8 cellular contexts compared by ENCODE assay signal in genomic region chr1:225881081-225882007, GRCh38. TPM values are rescaled to one million over a fixed set of nuclear protein-coding genes. Genes with fewer than 3 reads are reported as not detected.
DNase-seq lines count a peak whose midpoint lies in the region; ATAC-seq and TF ChIP-seq lines count a peak whose summit lies in the region.

No MANE protein-coding gene starts in this region.

- DNase-seq in GM10248 (ENCODE audit: extremely low spot score) (peak; percentile 61), mesenchymal stem cell (peak; percentile 50), G401 (ENCODE audit: low spot score) (no peak)
- DNase-seq in activated CD4-positive, CD25-positive, alpha-beta regulatory T cell treated with anti-CD3 and anti-CD28 coated beads, Interleukin-2, amount 50 U/mL, for 72 hours = peak; percentile 50
- DNase-seq in effector memory CD4-positive, alpha-beta T cell = peak in 1 of 3 donors; percentile 35

- TF ChIP-seq CTCF in GM10248 (IDR thresholded peaks at IDR 0.05; ENCODE audit: control extremely low read depth, extremely low read depth, low read depth, missing control alignments) = no peak

- peak overlapping the region in 1 of 2 experiments; percentile 86 for H3K4ac ChIP-seq in mesenchymal stem cell (ENCODE audit: low read depth in 1 of 2, low read length in 2 of 2)

- in situ Hi-C loops in G401 (cut with HindIII; ENCODE audit: low sequenced_read_pairs) = no loop called here

- peaks cover 25% of the 10 kb centered on the region for H3K79me1 ChIP-seq in mesenchymal stem cell (replicated peaks; ENCODE audit: low read length, poor library complexity, severe bottlenecking)

- peak; percentile 32 for ATAC-seq in HG03460 (IDR thresholded peaks at IDR 0.05; ENCODE audit: unreplicated experiment)
- ATAC-seq in GM18517 (IDR thresholded peaks at IDR 0.05; ENCODE audit: unreplicated experiment) = no peak

- no peak overlapping the region for H3K23ac ChIP-seq in mesenchymal stem cell (ENCODE audit: low read length in 2 of 2)

- H2AFZ ChIP-seq in mesenchymal stem cell (ENCODE audit: low read depth, low read length) = peak overlapping the region; percentile 89

- peaks cover 52% of the 10 kb centered on the region for H3K4me1 ChIP-seq in effector memory CD4-positive, alpha-beta T cell (ENCODE audit: control insufficient read depth, insufficient read depth, low read length, poor library complexity, severe bottlenecking)
- H3K4me1 ChIP-seq in mesenchymal stem cell (ENCODE audit: control insufficient read depth, insufficient read depth, low read depth, low read length) = peaks cover 16% of the 10 kb centered on the region
- peaks cover 48% of the 10 kb centered on the region for H3K4me1 ChIP-seq in stomach smooth muscle (ENCODE audit: control insufficient read depth, insufficient read depth, low read length)

- H2AK5ac ChIP-seq in mesenchymal stem cell (ENCODE audit: low read length, severe bottlenecking) = no peak overlapping the region

- WGBS in mesenchymal stem cell = 9% methylated on average over 24 of the region's 28 CpGs

- H3K4me3 ChIP-seq in effector memory CD4-positive, alpha-beta T cell (ENCODE audit: insufficient read depth, low read depth, low read length, poor library complexity, severe bottlenecking) = peak overlapping the region; percentile 93
- H3K4me3 ChIP-seq in mesenchymal stem cell (ENCODE audit: insufficient read depth in 1 of 2, low read depth in 1 of 2, low read length in 2 of 2) (peak overlapping the region; percentile 69 to 96), stomach smooth muscle (ENCODE audit: low read length in 2 of 2) (peak overlapping the region; percentile 94)

- H3K27ac ChIP-seq in effector memory CD4-positive, alpha-beta T cell (ENCODE audit: insufficient read depth, low read length, poor library complexity, severe bottlenecking) = peak overlapping the region; percentile 87
- H3K27ac ChIP-seq in mesenchymal stem cell (ENCODE audit: low read length, poor library complexity, severe bottlenecking) = no peak overlapping the region
- peak overlapping the region; percentile 64 for H3K27ac ChIP-seq in stomach smooth muscle (ENCODE audit: low read length)

- peak overlapping the region; percentile 30 for H4K8ac ChIP-seq in mesenchymal stem cell (ENCODE audit: low read length)

- peak overlapping the region in 1 of 2 experiments; percentile 73 for H3K14ac ChIP-seq in mesenchymal stem cell (ENCODE audit: low read length in 2 of 2)

- CTCF ChIA-PET in GM10248 (lab: Yijun Ruan, JAX) = interaction anchor here (1.0 to 4.6 kb wide), 11 partner anchors 8 to 413 kb away, joined by 3 to 34 read pairs (median 4); partner anchors contain the start of gene LEFTY1

- no peak overlapping the region for H2BK5ac ChIP-seq in mesenchymal stem cell (ENCODE audit: low read depth, low read length, poor library complexity, severe bottlenecking)

- POLR2A ChIA-PET in GM10248 (lab: Yijun Ruan, JAX) = no interaction called here

- peak overlapping the region in 1 of 2 experiments; percentile 75 for H3K18ac ChIP-seq in mesenchymal stem cell (ENCODE audit: low read depth in 1 of 2, low read length in 2 of 2)

- no peaks in the 10 kb centered on the region for H3K27me3 ChIP-seq in effector memory CD4-positive, alpha-beta T cell (replicated peaks; ENCODE audit: control insufficient read depth, insufficient read depth, low read length, poor library complexity, severe bottlenecking)
- H3K27me3 ChIP-seq in mesenchymal stem cell (ENCODE audit: control insufficient read depth in 1 of 2, insufficient read depth in 1 of 2, low read length in 2 of 2) (no peaks in the 10 kb centered on the region), stomach smooth muscle (ENCODE audit: control insufficient read depth in 1 of 2, insufficient read depth in 2 of 2, low read length in 2 of 2) (no peaks in the 10 kb centered on the region)

- peak overlapping the region; percentile 11 for H2BK120ac ChIP-seq in mesenchymal stem cell (ENCODE audit: low read depth, low read length)

- peak overlapping the region in 1 of 2 experiments; percentile 65 for H2BK12ac ChIP-seq in mesenchymal stem cell (ENCODE audit: low read length in 2 of 2)

- H3K9ac ChIP-seq in mesenchymal stem cell (ENCODE audit: low read length) (peak overlapping the region; percentile 95), stomach smooth muscle (ENCODE audit: low read length in 2 of 2) (peak overlapping the region; percentile 77 to 83)

- no peak overlapping the region for H4K91ac ChIP-seq in mesenchymal stem cell (ENCODE audit: low read length)

- H3K9me3 ChIP-seq in effector memory CD4-positive, alpha-beta T cell (ENCODE audit: control insufficient read depth, low read length) = no peaks in the 10 kb centered on the region
- no peaks in the 10 kb centered on the region for H3K9me3 ChIP-seq in mesenchymal stem cell (ENCODE audit: control insufficient read depth, low read length)
- no peaks in the 10 kb centered on the region for H3K9me3 ChIP-seq in stomach smooth muscle (ENCODE audit: control insufficient read depth in 2 of 2, low read length in 2 of 2)

- peak overlapping the region; percentile 66 for H3K4me2 ChIP-seq in mesenchymal stem cell (ENCODE audit: low read length, poor library complexity, severe bottlenecking)

- peak overlapping the region; percentile 50 for H2BK15ac ChIP-seq in mesenchymal stem cell (ENCODE audit: low read depth, poor library complexity, severe bottlenecking)

- peaks cover 21% of the 10 kb centered on the region for H3K36me3 ChIP-seq in effector memory CD4-positive, alpha-beta T cell (ENCODE audit: control insufficient read depth, insufficient read depth, low read length)
- H3K36me3 ChIP-seq in mesenchymal stem cell (ENCODE audit: control insufficient read depth in 1 of 2, insufficient read depth in 2 of 2, low read depth in 1 of 2, low read length in 2 of 2) = peaks cover 7 to 9% of the 10 kb centered on the region in 2 experiments
- H3K36me3 ChIP-seq in stomach smooth muscle (ENCODE audit: control insufficient read depth in 2 of 2, insufficient read depth in 2 of 2, low read length in 2 of 2) = peaks cover 3 to 6% of the 10 kb centered on the region in 2 donors

RNA-seq across cellular contexts. Expression of gene TMEM63A, which starts 0.8 kb away (rescaled TPM):
- 27.0 TPM for polyA plus RNA-seq in mesenchymal stem cell (2013, experiment 1 of 2)
- 24.8 TPM for polyA plus RNA-seq in mesenchymal stem cell (2013, experiment 2 of 2)
- total RNA-seq in G401 (2014; rRNA removed; shearing (Covaris generic)) = 1.8 and 2.2 TPM in 2 replicates

RNA-seq across cellular contexts. Expression of gene LEFTY1, which starts 7.6 kb away (rescaled TPM):
- polyA plus RNA-seq in mesenchymal stem cell (2013, experiment 1 of 2) = 0.07 TPM
- 0.15 TPM for polyA plus RNA-seq in mesenchymal stem cell (2013, experiment 2 of 2)
- not detected in 2 replicates for total RNA-seq in G401 (2014; rRNA removed; shearing (Covaris generic))

RNA-seq across cellular contexts. Expression of gene PYCR2, which starts 42.7 kb away (rescaled TPM):
- 31.6 TPM for polyA plus RNA-seq in mesenchymal stem cell (2013, experiment 1 of 2)
- 32.5 TPM for polyA plus RNA-seq in mesenchymal stem cell (2013, experiment 2 of 2)
- total RNA-seq in G401 (2014; rRNA removed; shearing (Covaris generic)) = 87.3 and 125 TPM in 2 replicates

RNA-seq across cellular contexts. Expression of gene LEFTY2, which starts 59.7 kb away (rescaled TPM):
- not detected for polyA plus RNA-seq in mesenchymal stem cell (2013, experiment 1 of 2)
- 0.01 TPM for polyA plus RNA-seq in mesenchymal stem cell (2013, experiment 2 of 2)
- total RNA-seq in G401 (2014; rRNA removed; shearing (Covaris generic)) = not detected in 2 replicates
